ENCODE assay signal across 22 cellular contexts in the genomic region with DNA sequence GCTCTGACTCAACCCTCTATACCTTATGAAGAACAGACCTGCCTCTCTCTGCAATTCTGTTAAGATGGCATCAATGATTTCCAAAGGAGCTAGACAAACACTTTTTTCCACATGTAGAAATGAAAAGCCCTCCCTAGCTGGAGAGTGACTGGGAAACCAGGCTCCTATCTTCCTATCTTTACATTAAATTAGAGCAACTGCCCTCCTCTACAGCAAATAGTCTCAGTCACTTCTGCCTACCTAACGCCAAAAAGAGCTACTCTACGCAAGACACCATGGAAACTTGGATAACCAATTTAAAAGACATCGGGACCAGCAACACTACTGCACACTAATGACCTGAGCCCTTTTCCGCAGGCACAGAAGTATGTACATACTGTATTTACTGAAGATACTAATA.
A peak's percentile ranks its signal among the peaks of the same experiment; 100 is the strongest.
DNase-seq lines count a peak whose midpoint lies in the region; ATAC-seq and TF ChIP-seq lines count a peak whose summit lies in the region.
"Had no signal": no experiment of that assay in that cellular context is flagged by ENCODE, and none has a peak within 500 bp of the region (broad histone marks: within the 10 kb centered on the region; RNA-seq: fewer than 3 reads in every experiment).

No MANE protein-coding gene starts in this region.

- TF ChIP-seq POLR2A in heart left ventricle (IDR thresholded peaks at IDR 0.05), result no peak

- no peak for ATAC-seq in heart left ventricle
- no peak for ATAC-seq in right cardiac atrium
- ATAC-seq in esophagus mucosa, result peak; percentile 40
- ATAC-seq in stimulated activated memory B cell treated with anti-CD40 and anti-IgM and Interleukin-4, amounts not matched to agents 10 μg/mL and 1 μg/mL and 100 μg/mL, for 72 hours, result no peak
- ATAC-seq in HG02642 (IDR thresholded peaks at IDR 0.05; ENCODE audit: poor library complexity, unreplicated experiment), result no peak
- ATAC-seq: PC-3 had no signal

- no peaks in the 10 kb centered on the region for H3K9me3 Mint-ChIP-seq in IgD-negative memory B cell
- no peaks in the 10 kb centered on the region for H3K9me3 Mint-ChIP-seq in stimulated activated memory B cell treated with anti-CD40 and anti-IgM and Interleukin-4, amounts not matched to agents 10 μg/mL and 1 μg/mL and 100 μg/mL, for 72 hours
- H3K9me3 Mint-ChIP-seq: CD4-positive, alpha-beta memory T cell had no signal

- H3K27ac ChIP-seq in heart left ventricle (peak overlapping the region in 10 of 12 donors; percentile 22 to 93 (median 75)), right cardiac atrium (ENCODE audit: low read length) (no peak overlapping the region)
- H3K27ac ChIP-seq: SJSA1 had no signal

- H3K27me3 Mint-ChIP-seq in IgD-negative memory B cell, result no peaks in the 10 kb centered on the region
- H3K27me3 Mint-ChIP-seq in stimulated activated memory B cell treated with anti-CD40 and anti-IgM and Interleukin-4, amounts not matched to agents 10 μg/mL and 1 μg/mL and 100 μg/mL, for 72 hours, result no peaks in the 10 kb centered on the region
- H3K27me3 Mint-ChIP-seq: CD4-positive, alpha-beta memory T cell had no signal

- H3K36me3 ChIP-seq in heart left ventricle, result no peaks in the 10 kb centered on the region

- H3K9me3 ChIP-seq in heart left ventricle (no peaks in the 10 kb centered on the region), right cardiac atrium (ENCODE audit: control insufficient read depth, low read length) (no peaks in the 10 kb centered on the region)
- H3K9me3 ChIP-seq: SJSA1 had no signal

- 94 to 98% (median 97%) methylated on average over 4 of the region's 4 CpGs for WGBS in heart left ventricle, 4 donors
- 95% methylated on average over 4 of the region's 4 CpGs for WGBS in right cardiac atrium

- peak overlapping the region in 2 of 3 donors; percentile 87 to 94 for H3K27ac Mint-ChIP-seq in IgD-negative memory B cell
- peak overlapping the region; percentile 8 for H3K27ac Mint-ChIP-seq in stimulated activated memory B cell treated with anti-CD40 and anti-IgM and Interleukin-4, amounts not matched to agents 10 μg/mL and 1 μg/mL and 100 μg/mL, for 72 hours

- peak overlapping the region in 1 of 4 donors; percentile 76 for H3K4me3 Mint-ChIP-seq in IgD-negative memory B cell
- H3K4me3 Mint-ChIP-seq in stimulated activated memory B cell treated with anti-CD40 and anti-IgM and Interleukin-4, amounts not matched to agents 10 μg/mL and 1 μg/mL and 100 μg/mL, for 72 hours, result no peak overlapping the region
- H3K4me3 Mint-ChIP-seq: CD4-positive, alpha-beta memory T cell had no signal

- DNase-seq in heart left ventricle (no peak), right cardiac atrium (no peak)
- DNase-seq in activated naive CD4-positive, alpha-beta T cell treated with Interleukin-2 at 50 U/mL for 16 hours, result no peak
- DNase-seq: C1 segment of cervical spinal cord; CD4-positive, alpha-beta memory T cell; COR-L47; GOT3; HCEC 1CT; KG1; MM.1S; NCI-H1694; NCI-H2029 treated with DMSO at 0.1 percent for 48 hours; NCI-H446 treated with DMSO at 0.1 percent for 48 hours; NCI-H526; NK-92 treated with Interleukin-12 subunit alpha and Interleukin-12 subunit beta, amount 100 ng/mL, for 24 hours; PC-3 had no signal

- H3K4me3 ChIP-seq in heart left ventricle, result no peak overlapping the region
- no peak overlapping the region for H3K4me3 ChIP-seq in right cardiac atrium (ENCODE audit: low read length)
- H3K4me3 ChIP-seq: GM12878, SJSA1 had no signal

- H3K4me1 Mint-ChIP-seq in IgD-negative memory B cell, result peaks cover 53 to 79% (median 61%) of the 10 kb centered on the region in 3 donors
- H3K4me1 Mint-ChIP-seq in stimulated activated memory B cell treated with anti-CD40 and anti-IgM and Interleukin-4, amounts not matched to agents 10 μg/mL and 1 μg/mL and 100 μg/mL, for 72 hours, result peaks cover 74% of the 10 kb centered on the region

- intact Hi-C loops in heart left ventricle (cut with DNase I), result loop anchor here in 1 of 10 donors (2.0 kb wide), 1 partner anchor 19 kb away; no protein-coding TSS in a partner anchor
- intact Hi-C loops in right cardiac atrium (cut with DNase I), result no loop called here

- H3K27me3 ChIP-seq in heart left ventricle (no peaks in the 10 kb centered on the region), right cardiac atrium (ENCODE audit: control insufficient read depth, insufficient read depth) (no peaks in the 10 kb centered on the region)
- H3K27me3 ChIP-seq: SJSA1 had no signal

- H3K36me3 Mint-ChIP-seq in IgD-negative memory B cell, result peaks cover 6% of the 10 kb centered on the region
- peaks cover 28% of the 10 kb centered on the region for H3K36me3 Mint-ChIP-seq in stimulated activated memory B cell treated with anti-CD40 and anti-IgM and Interleukin-4, amounts not matched to agents 10 μg/mL and 1 μg/mL and 100 μg/mL, for 72 hours

- H3K4me1 ChIP-seq in heart left ventricle, result peaks cover 0 to 70% (median 49%) of the 10 kb centered on the region in 12 donors
- peaks cover 21% of the 10 kb centered on the region for H3K4me1 ChIP-seq in right cardiac atrium (ENCODE audit: control insufficient read depth, insufficient read depth, low read length)
- H3K4me1 ChIP-seq: SJSA1 had no signal

- TF ChIP-seq CTCF in heart left ventricle (IDR thresholded peaks at IDR 0.05), result no peak
